ENCODE assay signal across 19 cellular contexts in the genomic region with DNA sequence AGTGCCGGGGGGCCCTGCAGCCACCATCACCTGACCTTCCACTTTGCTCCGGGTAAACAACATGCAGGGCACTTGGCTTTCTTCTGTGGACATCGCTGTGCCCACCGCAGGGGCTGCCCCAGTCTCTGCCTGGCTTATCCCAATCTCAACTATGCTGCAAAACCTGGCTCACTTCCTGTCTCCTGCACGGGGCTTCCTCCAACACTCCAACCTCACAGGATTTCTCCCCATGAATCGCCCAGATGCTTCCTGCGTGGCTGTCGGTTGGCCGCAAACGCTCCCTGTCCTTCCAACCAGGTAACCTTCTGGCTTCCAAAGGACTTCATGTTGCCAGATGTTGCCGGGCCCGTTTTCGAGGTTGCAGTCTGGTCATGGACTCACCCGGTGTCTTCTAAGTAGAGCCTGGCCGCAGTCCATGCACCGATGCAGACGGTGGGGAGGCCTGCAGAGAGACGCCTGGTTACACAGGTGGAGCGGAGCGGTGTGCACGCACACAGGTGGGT.
"Had no signal": no experiment of that assay in that cellular context is flagged by ENCODE, and none has a peak within 500 bp of the region (broad histone marks: within the 10 kb centered on the region; RNA-seq: fewer than 3 reads in every experiment).

No MANE protein-coding gene starts in this region.

- H3K4me3 ChIP-seq: adrenal gland, breast epithelium, gastroesophageal sphincter, heart left ventricle had no signal

- H3K27ac Mint-ChIP-seq: activated CD8-positive, alpha-beta T cell treated with anti-CD3 and anti-CD28 coated beads for 36 hours; activated naive CD4-positive, alpha-beta T cell treated with anti-CD3 and anti-CD28 coated beads, Interleukin-2, amount 50 U/mL, for 72 hours; activated T-cell treated with anti-CD3 and anti-CD28 coated beads, Interleukin-2, amount 50 U/mL, for 72 hours; natural killer cell treated with Interleukin-12 subunit alpha and Interleukin-12 subunit beta and Interleukin-15 and Interleukin-18, amount 100 ng/mL, for 72 hours; stimulated activated naive CD8-positive, alpha-beta T cell treated with anti-CD3 and anti-CD28 coated beads, Interleukin-15, amount 100 ng/mL, for 72 hours; type B pancreatic cell had no signal

- H3K27ac ChIP-seq: adrenal gland, breast epithelium, gastroesophageal sphincter, heart left ventricle, WERI-Rb-1 had no signal

- H3K9me3 Mint-ChIP-seq: activated CD8-positive, alpha-beta T cell treated with anti-CD3 and anti-CD28 coated beads for 36 hours; activated naive CD4-positive, alpha-beta T cell treated with anti-CD3 and anti-CD28 coated beads, Interleukin-2, amount 50 U/mL, for 72 hours; activated T-cell treated with anti-CD3 and anti-CD28 coated beads, Interleukin-2, amount 50 U/mL, for 72 hours; natural killer cell treated with Interleukin-12 subunit alpha and Interleukin-12 subunit beta and Interleukin-15 and Interleukin-18, amount 100 ng/mL, for 72 hours; stimulated activated naive CD8-positive, alpha-beta T cell treated with anti-CD3 and anti-CD28 coated beads, Interleukin-15, amount 100 ng/mL, for 72 hours; type B pancreatic cell had no signal

- H3K27me3 ChIP-seq: adrenal gland, breast epithelium had no signal

- FAIRE-seq: astrocyte had no signal

- H3K36me3 Mint-ChIP-seq: activated naive CD4-positive, alpha-beta T cell treated with anti-CD3 and anti-CD28 coated beads, Interleukin-2, amount 50 U/mL, for 72 hours; natural killer cell treated with Interleukin-12 subunit alpha and Interleukin-12 subunit beta and Interleukin-15 and Interleukin-18, amount 100 ng/mL, for 72 hours; type B pancreatic cell had no signal

- H3K4me1 ChIP-seq: breast epithelium had no signal

- H3K36me3 ChIP-seq: adrenal gland, breast epithelium, WERI-Rb-1 had no signal

- DNase-seq: activated CD8-positive, alpha-beta T cell treated with anti-CD3 and anti-CD28 coated beads for 36 hours; activated gamma-delta T cell treated with Interleukin-2 at 50 U/mL for 16 hours; activated T-cell treated with anti-CD3 and anti-CD28 coated beads, Interleukin-2, amount 50 U/mL, for 72 hours; effector CD4-positive, alpha-beta T cell; mesendoderm; retina; stimulated activated CD4-positive, alpha-beta T cell treated with anti-CD3 and anti-CD28 coated beads, Interleukin-2, amount 100 ng/mL, for 24 hours; stimulated activated naive CD8-positive, alpha-beta T cell treated with anti-CD3 and anti-CD28 coated beads, Interleukin-15, amount 100 ng/mL, for 72 hours; SW 1271; WERI-Rb-1 had no signal

- ATAC-seq: activated CD8-positive, alpha-beta T cell treated with anti-CD3 and anti-CD28 coated beads for 36 hours; activated naive CD4-positive, alpha-beta T cell treated with anti-CD3 and anti-CD28 coated beads, Interleukin-2, amount 50 U/mL, for 72 hours; activated T-cell treated with anti-CD3 and anti-CD28 coated beads, Interleukin-2, amount 50 U/mL, for 72 hours; esophagus mucosa; gastroesophageal sphincter; heart left ventricle; natural killer cell treated with Interleukin-12 subunit alpha and Interleukin-12 subunit beta and Interleukin-15 and Interleukin-18, amount 100 ng/mL, for 72 hours; stimulated activated naive CD8-positive, alpha-beta T cell treated with anti-CD3 and anti-CD28 coated beads, Interleukin-15, amount 100 ng/mL, for 72 hours had no signal

- H3K9me3 ChIP-seq: adrenal gland, breast epithelium, gastroesophageal sphincter, heart left ventricle had no signal

- H3K4me3 Mint-ChIP-seq: activated CD8-positive, alpha-beta T cell treated with anti-CD3 and anti-CD28 coated beads for 36 hours; activated T-cell treated with anti-CD3 and anti-CD28 coated beads, Interleukin-2, amount 50 U/mL, for 72 hours; natural killer cell treated with Interleukin-12 subunit alpha and Interleukin-12 subunit beta and Interleukin-15 and Interleukin-18, amount 100 ng/mL, for 72 hours; stimulated activated naive CD8-positive, alpha-beta T cell treated with anti-CD3 and anti-CD28 coated beads, Interleukin-15, amount 100 ng/mL, for 72 hours; type B pancreatic cell had no signal
